ENCODE assay signal across 19 cellular contexts in genomic region chr9:81999806-82000205, GRCh38. TPM values are rescaled to one million over a fixed set of nuclear protein-coding genes. Genes with fewer than 3 reads are reported as not detected.
A peak's percentile ranks its signal among the peaks of the same experiment; 100 is the strongest.
DNase-seq lines count a peak whose midpoint lies in the region; ATAC-seq, FAIRE-seq and TF ChIP-seq lines count a peak whose summit lies in the region.
"Had no signal": no experiment of that assay in that cellular context is flagged by ENCODE, and none has a peak within 500 bp of the region (broad histone marks: within the 10 kb centered on the region; RNA-seq: fewer than 3 reads in every experiment).

No MANE protein-coding gene starts in this region.

- no peaks in the 10 kb centered on the region for H3K4me1 Mint-ChIP-seq in stimulated activated naive CD8-positive, alpha-beta T cell treated with anti-CD3 and anti-CD28 coated beads, Interleukin-15, amount 100 ng/mL, for 72 hours
- H3K4me1 Mint-ChIP-seq in WTC11 = no peaks in the 10 kb centered on the region

- ATAC-seq in body of pancreas (peak; percentile 74), WTC11 (no peak), GM19023 (IDR thresholded peaks at IDR 0.05; ENCODE audit: unreplicated experiment) (no peak)
- ATAC-seq in stimulated activated naive CD8-positive, alpha-beta T cell treated with anti-CD3 and anti-CD28 coated beads, Interleukin-15, amount 100 ng/mL, for 72 hours = no peak
- ATAC-seq: SK-N-SH treated with all-trans-retinoic acid at 6 μM for 48 hours had no signal

- no peaks in the 10 kb centered on the region for H3K36me3 Mint-ChIP-seq in WTC11

- intact Hi-C loops in body of pancreas (cut with DNase I) = no loop called here

- CTCF ChIA-PET in WTC11 (lab: Charles Lee) = no interaction called here

- H3K27me3 ChIP-seq in body of pancreas = no peaks in the 10 kb centered on the region
- H3K27me3 ChIP-seq in small intestine (ENCODE audit: control insufficient read depth in 2 of 2, insufficient read depth in 2 of 2, low read length in 2 of 2) = no peaks in the 10 kb centered on the region

- H3K27ac Mint-ChIP-seq in stimulated activated naive CD8-positive, alpha-beta T cell treated with anti-CD3 and anti-CD28 coated beads, Interleukin-15, amount 100 ng/mL, for 72 hours = no peak overlapping the region
- H3K27ac Mint-ChIP-seq in WTC11 = no peak overlapping the region

- no peak overlapping the region for H3K4me3 ChIP-seq in body of pancreas
- H3K4me3 ChIP-seq in small intestine (ENCODE audit: low read depth in 1 of 2, low read length in 2 of 2) = no peak overlapping the region

- H3K9me3 ChIP-seq in body of pancreas = no peaks in the 10 kb centered on the region
- no peaks in the 10 kb centered on the region for H3K9me3 ChIP-seq in small intestine (ENCODE audit: control insufficient read depth, low read depth)

- H3K4me1 ChIP-seq in body of pancreas = peaks cover 8% of the 10 kb centered on the region
- no peaks in the 10 kb centered on the region for H3K4me1 ChIP-seq in small intestine (ENCODE audit: control insufficient read depth in 2 of 2, insufficient read depth in 1 of 2, low read depth in 1 of 2, low read length in 1 of 2)

- peaks cover 0 to 7% of the 10 kb centered on the region in 2 donors for H3K9me3 Mint-ChIP-seq in stimulated activated naive CD8-positive, alpha-beta T cell treated with anti-CD3 and anti-CD28 coated beads, Interleukin-15, amount 100 ng/mL, for 72 hours
- H3K9me3 Mint-ChIP-seq in WTC11 = 0 out of 2 replicates have a peak, but pooled peaks cover 8% of the 10 kb centered on the region

- H3K36me3 ChIP-seq in body of pancreas (replicated peaks in 1 of 2; ENCODE audit: insufficient read depth in 1 of 2, low read depth in 2 of 2) (no peaks in the 10 kb centered on the region), small intestine (ENCODE audit: control insufficient read depth in 2 of 2, insufficient read depth in 2 of 2, low read length in 2 of 2) (no peaks in the 10 kb centered on the region)

- no peaks in the 10 kb centered on the region for H3K27me3 Mint-ChIP-seq in stimulated activated naive CD8-positive, alpha-beta T cell treated with anti-CD3 and anti-CD28 coated beads, Interleukin-15, amount 100 ng/mL, for 72 hours
- no peaks in the 10 kb centered on the region; the same call in 1 of the 2 replicates for H3K27me3 Mint-ChIP-seq in WTC11 (ENCODE audit: low read depth)

- H3K27ac ChIP-seq in body of pancreas (peak overlapping the region in 1 of 4 donors; percentile 21), small intestine (ENCODE audit: low read depth in 1 of 2, low read length in 1 of 2) (no peak overlapping the region)
- H3K27ac ChIP-seq: C4-2B, HL-60 had no signal

- POLR2A ChIA-PET in WTC11 (lab: Charles Lee) = no interaction called here

- no peak for TF ChIP-seq POLR2A in body of pancreas (IDR thresholded peaks at IDR 0.05)

- FAIRE-seq in small intestine (lab: Jason Lieb, UNC) = no peak
- FAIRE-seq: RCC 7860 had no signal

- TF ChIP-seq CTCF in body of pancreas (IDR thresholded peaks at IDR 0.05) = no peak
- TF ChIP-seq CTCF in WTC11 (IDR thresholded peaks at IDR 0.05) = no peak

- no peak overlapping the region for H3K4me3 Mint-ChIP-seq in stimulated activated naive CD8-positive, alpha-beta T cell treated with anti-CD3 and anti-CD28 coated beads, Interleukin-15, amount 100 ng/mL, for 72 hours
- no peak overlapping the region for H3K4me3 Mint-ChIP-seq in WTC11

- peak; percentile 17 for DNase-seq in DMS79 treated with DMSO at 0.1 percent for 48 hours (lab: John Stamatoyannopoulos, UW)
- DNase-seq in DMS79 (lab: John Stamatoyannopoulos, UW) = no peak
- peak; percentile 43 for DNase-seq in NCI-H2196 (lab: John Stamatoyannopoulos, UW; ENCODE audit: unreplicated experiment)
- peak; percentile 19 to 60 (median 47) for DNase-seq in body of pancreas
- peak; percentile 1 for DNase-seq in small intestine
- no peak for DNase-seq in stimulated activated naive CD8-positive, alpha-beta T cell treated with anti-CD3 and anti-CD28 coated beads, Interleukin-15, amount 100 ng/mL, for 72 hours
- no peak for DNase-seq in WTC11 (ENCODE audit: low spot score)
- DNase-seq: NCI-H1048, NCI-H187 treated with DMSO at 0.1 percent for 48 hours, NCI-H2227 treated with DMSO at 0.1 percent for 48 hours, NCI-H526, SHP77 had no signal

TF ChIP-seq in WTC11, 78 proteins besides CTCF, POLR2A, EP300 and RAD21:
- TF ChIP-seq ZNF532 (CRISPR knock-in tag; IDR thresholded peaks at IDR 0.05; ENCODE audit: borderline replicate concordance) = no peak
- no peak for TF ChIP-seq ZMAT4 (CRISPR knock-in tag; IDR thresholded peaks at IDR 0.05)
- TF ChIP-seq SMAD4 (CRISPR knock-in tag; IDR thresholded peaks at IDR 0.05) = no peak
- no peak for TF ChIP-seq GTF2I (CRISPR knock-in tag; conservative IDR thresholded peaks at IDR 0.05)

RNA-seq across cellular contexts. Expression of gene SPATA31D1, which starts 11.2 kb away (rescaled TPM):
- total RNA-seq in body of pancreas (not detected), WTC11 (2021) (not detected in 3 replicates)
- not detected for polyA plus RNA-seq in small intestine
- total RNA-seq: A172 had no signal

RNA-seq across cellular contexts. Expression of gene SPATA31D3, which starts 56.5 kb away (rescaled TPM):
- total RNA-seq in body of pancreas (not detected), WTC11 (2021) (not detected in 3 replicates)
- not detected for polyA plus RNA-seq in small intestine
- total RNA-seq: A172, Daoy had no signal

Comparison
In these comparisons a context has a peak if more than half of its experiments do, and no peak if none do; other contexts are left out.
1. DNase-seq: peak in DMS79 treated with DMSO at 0.1 percent for 48 hours (single experiment), NCI-H2196 (single experiment), body of pancreas (4 of 4) and small intestine (single experiment); none in DMS79 (single experiment), stimulated activated naive CD8-positive, alpha-beta T cell treated with anti-CD3 and anti-CD28 coated beads, Interleukin-15, amount 100 ng/mL, for 72 hours (0 of 2) and WTC11 (single experiment).